18 cellular contexts compared by ENCODE assay signal in genomic region chr9:85055506-85056202, GRCh38.
DNase-seq lines count a peak whose midpoint lies in the region; ATAC-seq and TF ChIP-seq lines count a peak whose summit lies in the region.
"Had no signal": no experiment of that assay in that cellular context is flagged by ENCODE, and none has a peak within 500 bp of the region (broad histone marks: within the 10 kb centered on the region; RNA-seq: fewer than 3 reads in every experiment).

No MANE protein-coding gene starts in this region.

- DNase-seq in GM06990 (ENCODE audit: extremely low read depth, insufficient read length) (peak; percentile 42), NCI-H82 (lab: John Stamatoyannopoulos, UW) (no peak), spleen (no peak), NCI-H1436 (lab: John Stamatoyannopoulos, UW) (no peak)
- DNase-seq in activated T-cell treated with anti-CD3 and anti-CD28 coated beads, Interleukin-2, amount 50 U/mL, for 48 hours, result no peak
- DNase-seq: activated CD4-positive, alpha-beta T cell treated with anti-CD3 and anti-CD28 coated beads, Interleukin-2, amount 50 U/mL, for 1 hour; activated T-cell treated with anti-CD3 and anti-CD28 coated beads, Interleukin-2, amount 50 U/mL, for 24 hours; DMS53; midbrain; MV-4-11; Right ventricle myocardium superior; T1000 had no signal

- H3K4me1 ChIP-seq in spleen, result no peaks in the 10 kb centered on the region

- H3K36me3 ChIP-seq in GM06990 (ENCODE audit: control insufficient read depth, insufficient read depth, low read length) (no peaks in the 10 kb centered on the region), spleen (no peaks in the 10 kb centered on the region)
- H3K36me3 ChIP-seq: BLaER1 treated with 17β-estradiol and CSF1 and Interleukin-3, amounts not matched to agents 10 nM and 100 nM had no signal

- H3K27ac ChIP-seq in spleen, result no peak overlapping the region
- H3K27ac ChIP-seq: 22Rv1; BLaER1 treated with 17β-estradiol and CSF1 and Interleukin-3, amounts not matched to agents 10 nM and 100 nM had no signal

- intact Hi-C loops in spleen (cut with DNase I; ENCODE audit: low total_unique reads), result no loop called here

- TF ChIP-seq POLR2A in spleen (IDR thresholded peaks at IDR 0.05), result no peak

- TF ChIP-seq CTCF in GM06990 (IDR thresholded peaks at IDR 0.05; ENCODE audit: insufficient read depth, low read length, poor library complexity, severe bottlenecking) (no peak), spleen (IDR thresholded peaks at IDR 0.05 in 8 of 11, conservative IDR thresholded peaks at IDR 0.05 in 3 of 11) (no peak)

- H3K27me3 ChIP-seq in GM06990 (replicated peaks; ENCODE audit: control insufficient read depth, insufficient read depth, low read length) (no peaks in the 10 kb centered on the region), spleen (replicated peaks in 1 of 7) (peaks cover 0 to 7% (median 0%) of the 10 kb centered on the region in 7 donors)
- H3K27me3 ChIP-seq: BLaER1 treated with 17β-estradiol and CSF1 and Interleukin-3, amounts not matched to agents 10 nM and 100 nM had no signal

- no peak overlapping the region for H3K4me3 ChIP-seq in GM06990 (replicated peaks; ENCODE audit: low read depth, low read length)
- H3K4me3 ChIP-seq in spleen, result no peak overlapping the region
- H3K4me3 ChIP-seq: BLaER1 treated with 17β-estradiol and CSF1 and Interleukin-3, amounts not matched to agents 10 nM and 100 nM had no signal

- no peaks in the 10 kb centered on the region for H3K9me3 ChIP-seq in spleen
- H3K9me3 ChIP-seq: BLaER1 treated with 17β-estradiol and CSF1 and Interleukin-3, amounts not matched to agents 10 nM and 100 nM had no signal

- 64 to 74% (median 67%) methylated on average over 2 of the region's 2 CpGs for WGBS in spleen, 5 donors

- ATAC-seq in GM19324 (IDR thresholded peaks at IDR 0.05; ENCODE audit: low FRiP score, unreplicated experiment), result peak; percentile 58
- ATAC-seq in GM21825 (IDR thresholded peaks at IDR 0.05; ENCODE audit: unreplicated experiment), result peak; percentile 62
- peak; percentile 75 for ATAC-seq in HG03159 (IDR thresholded peaks at IDR 0.05; ENCODE audit: unreplicated experiment)
- ATAC-seq: stimulated activated memory B cell treated with anti-CD40 and anti-IgM and Interleukin-4, amounts not matched to agents 10 μg/mL and 1 μg/mL and 100 μg/mL, for 72 hours had no signal
